In the genomic region with DNA sequence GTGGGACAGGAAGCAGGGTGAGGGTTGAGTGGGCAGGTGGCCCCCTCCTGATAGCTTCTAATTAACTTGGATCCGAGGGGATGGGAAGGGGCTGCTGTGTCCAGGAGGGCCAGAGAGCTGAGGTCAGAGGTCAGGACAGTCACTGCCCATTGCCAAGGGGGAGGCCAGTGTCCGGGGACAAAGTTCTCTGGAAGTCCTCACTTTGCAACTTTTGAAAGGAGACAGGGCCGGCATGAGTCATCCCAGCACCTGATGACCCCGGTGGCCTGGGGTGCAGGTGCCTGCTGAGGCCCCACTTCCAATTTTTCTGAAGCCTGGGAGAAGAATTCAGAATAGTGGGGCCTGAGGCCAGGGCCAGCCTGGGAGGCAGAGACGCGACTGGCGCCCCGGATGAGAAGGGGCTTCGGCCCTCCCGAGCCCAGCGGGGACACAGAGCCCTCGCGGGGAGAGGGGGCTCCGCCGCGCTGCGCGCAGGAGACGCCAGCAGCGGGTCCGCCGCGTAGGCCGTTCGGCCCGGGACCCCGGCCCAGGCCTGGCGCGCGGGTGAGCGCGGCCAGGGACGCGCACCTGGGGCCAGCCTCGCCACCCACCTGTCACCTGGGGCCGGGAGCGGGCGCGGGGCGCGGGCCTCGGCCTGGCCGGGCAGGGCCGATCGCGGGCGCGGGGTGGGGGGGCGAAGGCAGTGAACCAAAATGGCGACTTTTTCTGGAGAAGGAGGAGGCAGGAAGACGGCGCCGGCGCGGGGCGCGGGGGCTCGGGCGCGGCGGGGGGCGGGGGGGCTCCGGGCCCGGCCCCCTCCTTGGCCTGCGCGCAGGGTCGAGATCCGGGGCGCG, we compare ENCODE assay signal across 8 cellular contexts. TPM values are rescaled to one million over a fixed set of nuclear protein-coding genes. Genes with fewer than 3 reads are reported as not detected.
DNase-seq lines count a peak whose midpoint lies in the region; ATAC-seq and TF ChIP-seq lines count a peak whose summit lies in the region.

No MANE protein-coding gene starts in this region.

- H3K9ac ChIP-seq in H9 (ENCODE audit: extremely low read depth, insufficient read length, low read length): no peak overlapping the region
- H3K9ac ChIP-seq in parathyroid adenoma: peak overlapping the region; percentile 49

- H3K4me1 Mint-ChIP-seq in H9: peaks cover 18 to 22% of the 10 kb centered on the region in 2 experiments
- peaks cover 27% of the 10 kb centered on the region for H3K4me1 Mint-ChIP-seq in activated T-cell treated with anti-CD3 and anti-CD28 coated beads, Interleukin-2, amount 50 U/mL, for 24 hours (ENCODE audit: low read depth)

- no peak overlapping the region for H3T11ph ChIP-seq in H9 (ENCODE audit: low read length)

- WGBS in H9 (ENCODE audit: extremely low coverage, insufficient read length, low lambda C conversion rate): no CpG with 5 or more reads among the region's 70 CpGs
- WGBS in gastroesophageal sphincter (ENCODE audit: low coverage in 1 of 2), 2 donors: 0% methylated on average over 1 of the region's 70 CpGs; no CpG with 5 or more reads in 1 of the 2 donors

- H3K36me3 ChIP-seq in gastroesophageal sphincter (peaks cover 0 to 25% of the 10 kb centered on the region in 2 donors), parathyroid adenoma (ENCODE audit: control insufficient read depth, insufficient read depth, low read length) (peaks cover 7% of the 10 kb centered on the region)

- H3K79me1 ChIP-seq in H9 (ENCODE audit: insufficient read depth, low read depth, low read length, poor library complexity, severe bottlenecking): no peaks in the 10 kb centered on the region

- H2BK120ac ChIP-seq in H9 (ENCODE audit: low read depth, low read length, poor library complexity, severe bottlenecking): no peak overlapping the region

- H3K79me2 ChIP-seq in H9 (ENCODE audit: insufficient read depth, low read length) (no peaks in the 10 kb centered on the region), parathyroid adenoma (no peaks in the 10 kb centered on the region)

- H3K23ac ChIP-seq in H9 (ENCODE audit: insufficient read length, low read depth, low read length): no peak overlapping the region

- peak overlapping the region; percentile 49 for H3K4me2 ChIP-seq in H9 (ENCODE audit: insufficient read depth, insufficient read length, low read length)
- peak overlapping the region; percentile 93 for H3K4me2 ChIP-seq in parathyroid adenoma (ENCODE audit: low read length)

- H3K36me3 Mint-ChIP-seq in H9 (ENCODE audit: insufficient read depth in 1 of 3, low read depth in 3 of 3): peaks cover 7 to 34% (median 24%) of the 10 kb centered on the region in 3 experiments
- peaks cover 46% of the 10 kb centered on the region for H3K36me3 Mint-ChIP-seq in activated T-cell treated with anti-CD3 and anti-CD28 coated beads, Interleukin-2, amount 50 U/mL, for 24 hours (ENCODE audit: low read depth)

- ATAC-seq in gastroesophageal sphincter (peak; percentile 3), GM21825 (IDR thresholded peaks at IDR 0.05; ENCODE audit: unreplicated experiment) (no peak), GM18502 (IDR thresholded peaks at IDR 0.05; ENCODE audit: poor library complexity, unreplicated experiment) (no peak)

- peaks cover 14% of the 10 kb centered on the region for H3K27me3 Mint-ChIP-seq in H9 (ENCODE audit: low read depth)
- H3K27me3 Mint-ChIP-seq in activated T-cell treated with anti-CD3 and anti-CD28 coated beads, Interleukin-2, amount 50 U/mL, for 24 hours: no peaks in the 10 kb centered on the region

- H3K4ac ChIP-seq in H9 (ENCODE audit: low read depth, low read length): no peak overlapping the region

- no peaks in the 10 kb centered on the region; the same call in 1 of the 2 replicates for H3K4me1 ChIP-seq in H9 (ENCODE audit: insufficient read depth, low read length)
- peaks cover 0 to 33% (median 22%) of the 10 kb centered on the region in 3 donors for H3K4me1 ChIP-seq in gastroesophageal sphincter
- peaks cover 6% of the 10 kb centered on the region for H3K4me1 ChIP-seq in parathyroid adenoma

- no peak overlapping the region for H4K91ac ChIP-seq in H9 (ENCODE audit: insufficient read length, low read depth, low read length)

- TF ChIP-seq POLR2A in gastroesophageal sphincter (IDR thresholded peaks at IDR 0.05): no peak

- H3K23me2 ChIP-seq in H9 (ENCODE audit: insufficient read length, low read depth, low read length, poor library complexity, severe bottlenecking): peaks cover 11% of the 10 kb centered on the region

- H3K14ac ChIP-seq in H9 (ENCODE audit: insufficient read depth, low read length): no peak overlapping the region; the same call in 1 of the 2 replicates

- peak overlapping the region in 1 of 3 experiments; percentile 92; a peak in 2 of 7 replicates for H3K27ac Mint-ChIP-seq in H9
- H3K27ac Mint-ChIP-seq in activated T-cell treated with anti-CD3 and anti-CD28 coated beads, Interleukin-2, amount 50 U/mL, for 24 hours: peak overlapping the region; percentile 89

- no peak overlapping the region for H3K56ac ChIP-seq in H9 (ENCODE audit: insufficient read length, low read depth, low read length)

- H4K20me1 ChIP-seq in H9 (ENCODE audit: control insufficient read depth, insufficient read depth, insufficient read length): no peaks in the 10 kb centered on the region

- no peak overlapping the region for H2BK20ac ChIP-seq in H9 (ENCODE audit: low read depth, low read length, poor library complexity, severe bottlenecking)

- H2BK15ac ChIP-seq in H9 (ENCODE audit: low read depth, low read length): no peak overlapping the region

- H3K9me3 Mint-ChIP-seq in H9: peaks cover 2 to 10% of the 10 kb centered on the region in 2 experiments; a peak in 3 of 5 replicates
- no peaks in the 10 kb centered on the region for H3K9me3 Mint-ChIP-seq in activated T-cell treated with anti-CD3 and anti-CD28 coated beads, Interleukin-2, amount 50 U/mL, for 24 hours

- no peak overlapping the region for H2BK5ac ChIP-seq in H9 (ENCODE audit: insufficient read length, low read length)

- H3K4me3 ChIP-seq in gastroesophageal sphincter (peak overlapping the region; percentile 34 to 69), parathyroid adenoma (ENCODE audit: low read depth, low read length) (peak overlapping the region; percentile 65)

- H2AK5ac ChIP-seq in H9 (ENCODE audit: insufficient read length, low read length): no peak overlapping the region

- H3K4me3 Mint-ChIP-seq in H9: peak overlapping the region; percentile 82 to 85
- peak overlapping the region; percentile 86 for H3K4me3 Mint-ChIP-seq in activated T-cell treated with anti-CD3 and anti-CD28 coated beads, Interleukin-2, amount 50 U/mL, for 24 hours

- no peak overlapping the region for H4K8ac ChIP-seq in H9 (replicated peaks; ENCODE audit: insufficient read length, low read depth, low read length)

- H3K27ac ChIP-seq in H9 (ENCODE audit: insufficient read length, low read depth, low read length): no peak overlapping the region
- peak overlapping the region in 3 of 4 donors; percentile 72 to 80 (median 77) for H3K27ac ChIP-seq in gastroesophageal sphincter
- peak overlapping the region; percentile 18 for H3K27ac ChIP-seq in parathyroid adenoma

- TF ChIP-seq EP300 in gastroesophageal sphincter (IDR thresholded peaks at IDR 0.05): no peak

- no peak overlapping the region for H2AFZ ChIP-seq in H9 (ENCODE audit: low read length)
- peak overlapping the region; percentile 27 for H2AFZ ChIP-seq in parathyroid adenoma

- H3K9me3 ChIP-seq in H9 (ENCODE audit: control insufficient read depth, low read depth, low read length): peaks cover 32% of the 10 kb centered on the region
- no peaks in the 10 kb centered on the region for H3K9me3 ChIP-seq in gastroesophageal sphincter
- no peaks in the 10 kb centered on the region for H3K9me3 ChIP-seq in parathyroid adenoma (ENCODE audit: control insufficient read depth, low read length)

- H3K27me3 ChIP-seq in H9 (ENCODE audit: insufficient read depth, low read length) (no peaks in the 10 kb centered on the region; the same call in 1 of the 2 replicates), gastroesophageal sphincter (no peaks in the 10 kb centered on the region), parathyroid adenoma (ENCODE audit: control insufficient read depth, insufficient read depth, low read length) (no peaks in the 10 kb centered on the region)

- TF ChIP-seq CTCF in H9 (conservative IDR thresholded peaks at IDR 0.05) (no peak), gastroesophageal sphincter (IDR thresholded peaks at IDR 0.05) (no peak), parathyroid adenoma (IDR thresholded peaks at IDR 0.05) (no peak)

- no peak overlapping the region for H4K5ac ChIP-seq in H9 (ENCODE audit: insufficient read length, low read depth, low read length)

- peak; percentile 71 for DNase-seq in 8988T
- peak; percentile 32 for DNase-seq in H9
- peak; percentile 66 for DNase-seq in activated T-cell treated with anti-CD3 and anti-CD28 coated beads, Interleukin-2, amount 50 U/mL, for 24 hours
- no peak for DNase-seq in AML-193 (lab: John Stamatoyannopoulos, UW)

- H3K18ac ChIP-seq in H9 (ENCODE audit: insufficient read length, low read depth, low read length): no peak overlapping the region

- H2BK12ac ChIP-seq in H9 (ENCODE audit: insufficient read length, low read depth, low read length): no peak overlapping the region

RNA-seq across cellular contexts. Expression of gene ZNF512B, which starts 0.6 kb away (rescaled TPM):
- 43.8 and 46.0 TPM in 2 replicates for total RNA-seq in H9 (2021)
- total RNA-seq in gastroesophageal sphincter: 10 to 100 TPM in 2 of 4 donors, 1 to 10 TPM in 2; 9.0 to 13.8 (median 10.0) TPM

RNA-seq across cellular contexts. Expression of gene SAMD10, which starts 10.3 kb away (rescaled TPM):
- 5.2 and 5.7 TPM in 2 replicates for total RNA-seq in H9 (2021)
- 1 to 10 TPM in 2 of 4 donors, under 1 TPM in 2; 0.62 to 4.6 (median 1.9) TPM for total RNA-seq in gastroesophageal sphincter

RNA-seq across cellular contexts. Expression of gene PRPF6, which starts 11.8 kb away (rescaled TPM):
- total RNA-seq in H9 (2021): 87.9 and 91.3 TPM in 2 replicates
- 10 to 100 TPM; 53.7 to 73.0 (median 67.6) TPM for total RNA-seq in gastroesophageal sphincter

RNA-seq across cellular contexts. Expression of gene UCKL1, which starts 12.9 kb away (rescaled TPM):
- 35.6 and 40.9 TPM in 2 replicates for total RNA-seq in H9 (2021)
- 10 to 100 TPM; 19.8 to 27.7 (median 22.6) TPM for total RNA-seq in gastroesophageal sphincter

Comparison
In these comparisons a context has a peak if more than half of its experiments do, and no peak if none do; other contexts are left out.
1. DNase-seq: peak in 8988T (single experiment), H9 (single experiment) and activated T-cell treated with anti-CD3 and anti-CD28 coated beads, Interleukin-2, amount 50 U/mL, for 24 hours (single experiment); none in AML-193 (0 of 2).